In the genomic region with DNA sequence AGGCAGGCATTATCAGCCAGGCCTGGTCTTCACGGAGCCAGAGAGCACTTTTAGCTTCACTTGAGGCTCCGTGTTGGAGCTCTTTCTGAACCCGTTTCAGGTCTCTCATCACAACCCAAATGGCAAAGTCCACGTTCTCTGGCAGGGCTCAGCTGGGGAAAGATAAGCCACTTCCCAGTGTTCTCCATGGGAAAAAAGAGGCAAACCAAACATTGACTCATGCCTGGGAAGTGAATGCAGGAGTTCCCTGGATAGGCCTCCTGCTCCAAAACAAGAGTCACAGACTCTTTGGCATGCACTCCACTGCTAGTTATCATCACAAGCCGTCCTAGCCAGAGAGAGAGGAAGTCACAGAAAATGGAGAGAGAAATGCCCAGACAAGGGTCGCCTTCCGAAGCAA, we compare ENCODE assay signal across 12 cellular contexts. TPM values are rescaled to one million over a fixed set of nuclear protein-coding genes. Genes with fewer than 3 reads are reported as not detected.
"Had no signal": no experiment of that assay in that cellular context is flagged by ENCODE, and none has a peak within 500 bp of the region (broad histone marks: within the 10 kb centered on the region; RNA-seq: fewer than 3 reads in every experiment).

No MANE protein-coding gene starts in this region.

- H3K27ac Mint-ChIP-seq: activated CD4-positive, alpha-beta T cell treated with anti-CD3 and anti-CD28 coated beads, Interleukin-2, amount 10 ng/mL, durations not matched to agents 7 days and 5 days; activated naive CD4-positive, alpha-beta T cell treated with anti-CD3 and anti-CD28 coated beads, Interleukin-2, amount 50 U/mL, for 24 hours; naive thymus-derived CD8-positive, alpha-beta T cell; T-helper 1 cell treated with Interleukin-12 subunit alpha and Interleukin-12 subunit beta and Interleukin-4 antibody, amounts not matched to agents 30 μg/mL and 1 μg/mL, for 36 hours had no signal

- DNase-seq: activated CD4-positive, alpha-beta T cell treated with anti-CD3 and anti-CD28 coated beads, Interleukin-2, amount 10 ng/mL, durations not matched to agents 7 days and 5 days; activated CD4-positive, CD25-positive, alpha-beta regulatory T cell; activated effector memory CD4-positive, alpha-beta T cell treated with Interleukin-2 at 50 U/mL for 16 hours; brain microvascular endothelial cell; foreskin melanocyte; head of caudate nucleus; kidney; naive thymus-derived CD8-positive, alpha-beta T cell had no signal

- H3K4me3 Mint-ChIP-seq: activated CD4-positive, alpha-beta T cell treated with anti-CD3 and anti-CD28 coated beads, Interleukin-2, amount 10 ng/mL, durations not matched to agents 7 days and 5 days; activated naive CD4-positive, alpha-beta T cell treated with anti-CD3 and anti-CD28 coated beads, Interleukin-2, amount 50 U/mL, for 24 hours; naive thymus-derived CD8-positive, alpha-beta T cell; T-helper 1 cell treated with Interleukin-12 subunit alpha and Interleukin-12 subunit beta and Interleukin-4 antibody, amounts not matched to agents 30 μg/mL and 1 μg/mL, for 36 hours had no signal

- H3K36me3 ChIP-seq: brain microvascular endothelial cell, neutrophil had no signal

- H3K27me3 Mint-ChIP-seq: activated CD4-positive, alpha-beta T cell treated with anti-CD3 and anti-CD28 coated beads, Interleukin-2, amount 10 ng/mL, durations not matched to agents 7 days and 5 days; activated naive CD4-positive, alpha-beta T cell treated with anti-CD3 and anti-CD28 coated beads, Interleukin-2, amount 50 U/mL, for 24 hours had no signal

- H3K27ac ChIP-seq: brain microvascular endothelial cell, neutrophil had no signal

- H3K36me3 Mint-ChIP-seq: activated naive CD4-positive, alpha-beta T cell treated with anti-CD3 and anti-CD28 coated beads, Interleukin-2, amount 50 U/mL, for 24 hours; naive thymus-derived CD8-positive, alpha-beta T cell had no signal

- H3K9me3 Mint-ChIP-seq: activated CD4-positive, alpha-beta T cell treated with anti-CD3 and anti-CD28 coated beads, Interleukin-2, amount 10 ng/mL, durations not matched to agents 7 days and 5 days; activated naive CD4-positive, alpha-beta T cell treated with anti-CD3 and anti-CD28 coated beads, Interleukin-2, amount 50 U/mL, for 24 hours; T-helper 1 cell treated with Interleukin-12 subunit alpha and Interleukin-12 subunit beta and Interleukin-4 antibody, amounts not matched to agents 30 μg/mL and 1 μg/mL, for 36 hours had no signal

- H3K9me3 ChIP-seq: neutrophil had no signal

- H3K4me1 Mint-ChIP-seq: activated CD4-positive, alpha-beta T cell treated with anti-CD3 and anti-CD28 coated beads, Interleukin-2, amount 10 ng/mL, durations not matched to agents 7 days and 5 days; activated naive CD4-positive, alpha-beta T cell treated with anti-CD3 and anti-CD28 coated beads, Interleukin-2, amount 50 U/mL, for 24 hours had no signal

- H3K27me3 ChIP-seq: brain microvascular endothelial cell, neutrophil had no signal

RNA-seq across cellular contexts. Expression of a gene that starts 11.6 kb away (rescaled TPM):
- total RNA-seq: activated CD4-positive, alpha-beta T cell treated with anti-CD3 and anti-CD28 coated beads, Interleukin-2, amount 10 ng/mL, durations not matched to agents 7 days and 5 days; lung microvascular endothelial cell; naive thymus-derived CD8-positive, alpha-beta T cell had no signal
- polyA plus RNA-seq: naive thymus-derived CD8-positive, alpha-beta T cell had no signal
